In the genomic region with DNA sequence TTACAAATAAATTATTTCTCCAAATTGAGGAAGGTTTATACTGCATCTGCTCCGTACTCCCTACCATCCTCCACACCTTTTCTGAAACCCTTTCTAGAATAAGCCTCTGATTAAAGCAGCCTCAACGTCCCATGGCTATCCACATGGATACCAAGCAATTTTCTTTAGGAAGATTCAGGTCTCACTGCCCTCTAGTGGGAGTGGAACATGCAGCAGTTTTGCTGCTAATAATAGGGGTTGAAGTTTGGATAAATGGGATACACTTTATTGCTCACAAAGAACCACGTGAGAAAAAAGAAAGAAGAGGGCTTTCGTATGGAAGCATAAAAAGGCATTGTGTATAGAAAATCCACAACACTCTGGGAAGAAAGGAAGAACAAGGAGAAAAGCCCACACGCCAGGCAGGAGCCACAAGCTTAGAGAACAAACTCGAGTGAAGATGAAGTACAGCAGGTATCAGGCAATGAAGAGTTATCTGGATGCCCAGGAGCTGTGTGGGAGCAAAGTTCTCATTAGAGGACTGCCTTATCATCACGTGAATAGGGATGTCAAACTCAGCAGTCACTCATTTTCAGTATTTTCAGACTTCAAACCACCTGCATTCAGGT, we compare ENCODE assay signal across 8 cellular contexts.
DNase-seq lines count a peak whose midpoint lies in the region; ATAC-seq lines count a peak whose summit lies in the region.

No MANE protein-coding gene starts in this region.

- ATAC-seq in HG02970 (IDR thresholded peaks at IDR 0.05; ENCODE audit: low FRiP score, unreplicated experiment) = no peak

- DNase-seq in NCI-H1417 (lab: John Stamatoyannopoulos, UW) (peak; percentile 29 to 69 (median 34)), NCI-H1417 treated with DMSO at 0.1 percent for 48 hours (lab: John Stamatoyannopoulos, UW) (no peak), NCI-H1105 treated with DMSO at 0.1 percent for 48 hours (lab: John Stamatoyannopoulos, UW) (peak; percentile 35), amniotic stem cell (lab: John Stamatoyannopoulos, UW) (peak; percentile 43), iris pigment epithelial cell (ENCODE audit: low read depth) (peak; percentile 61), NCI-H146 treated with DMSO at 0.1 percent for 48 hours (lab: John Stamatoyannopoulos, UW; ENCODE audit: unreplicated experiment) (no peak)
- no peak for DNase-seq in stimulated activated naive CD4-positive, alpha-beta T cell treated with Interleukin-2 at 50 U/mL for 16 hours (lab: John Stamatoyannopoulos, UW)

Comparison
In these comparisons a context has a peak if more than half of its experiments do, and no peak if none do; other contexts are left out.
1. DNase-seq: peak in NCI-H1417 (3 of 3), NCI-H1105 treated with DMSO at 0.1 percent for 48 hours (single experiment), amniotic stem cell (single experiment) and iris pigment epithelial cell (single experiment); none in NCI-H1417 treated with DMSO at 0.1 percent for 48 hours (single experiment), NCI-H146 treated with DMSO at 0.1 percent for 48 hours (single experiment) and stimulated activated naive CD4-positive, alpha-beta T cell treated with Interleukin-2 at 50 U/mL for 16 hours (single experiment).